ENCODE assay signal across 23 cellular contexts in the genomic region with DNA sequence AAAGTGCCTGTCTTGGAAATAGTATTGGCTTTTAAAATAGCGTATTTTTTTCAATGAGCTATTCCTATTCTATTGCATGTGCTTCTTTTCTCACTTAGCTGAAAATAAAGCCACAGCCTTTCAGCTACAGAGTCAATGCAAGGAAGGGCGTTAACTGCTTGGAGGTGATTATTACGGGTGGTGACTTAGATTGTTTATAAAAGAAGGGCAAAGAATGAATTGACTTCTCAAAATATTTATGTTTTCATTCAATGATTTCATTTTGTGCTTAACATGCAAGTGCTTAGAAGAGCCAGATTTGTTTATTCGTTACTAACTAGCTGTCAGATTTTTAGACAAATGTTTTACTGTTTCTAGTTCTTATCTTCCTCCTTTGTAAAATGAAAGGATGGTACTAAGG. TPM values are rescaled to one million over a fixed set of nuclear protein-coding genes. Genes with fewer than 3 reads are reported as not detected.
DNase-seq lines count a peak whose midpoint lies in the region; ATAC-seq, FAIRE-seq and TF ChIP-seq lines count a peak whose summit lies in the region.
"Had no signal": no experiment of that assay in that cellular context is flagged by ENCODE, and none has a peak within 500 bp of the region (broad histone marks: within the 10 kb centered on the region; RNA-seq: fewer than 3 reads in every experiment).

No MANE protein-coding gene starts in this region.

- DNase-seq in kidney: no peak
- no peak for DNase-seq in tibial artery
- no peak for DNase-seq in WTC11 (ENCODE audit: low spot score)
- no peak for DNase-seq in COLO829 (ENCODE audit: low spot score)
- no peak for DNase-seq in NOMO-1 (lab: John Stamatoyannopoulos, UW; ENCODE audit: unreplicated experiment in 2 of 2)
- DNase-seq: CD4-positive, CD25-positive, alpha-beta regulatory T cell; DND-41; GM23248; HCEC 1CT; KBM-7; MM.1S; NCI-H1092; NCI-H1436; NCI-H1930; NCI-H345; NCI-H524 had no signal

- no peaks in the 10 kb centered on the region for H3K36me3 ChIP-seq in HUES48 (ENCODE audit: control insufficient read depth, insufficient read depth, low read length)
- H3K36me3 ChIP-seq in kidney (ENCODE audit: control insufficient read depth in 1 of 2, insufficient read depth in 2 of 2, low read length in 2 of 2): no peaks in the 10 kb centered on the region
- H3K36me3 ChIP-seq in tibial artery: no peaks in the 10 kb centered on the region

- H3K27ac ChIP-seq in HUES48 (ENCODE audit: low read depth, low read length): peak overlapping the region; percentile 1
- no peak overlapping the region for H3K27ac ChIP-seq in kidney (ENCODE audit: low read depth in 2 of 2, low read length in 2 of 2)
- H3K27ac ChIP-seq in tibial artery: peak overlapping the region; percentile 17 to 91
- H3K27ac ChIP-seq: GM23248, HL-60, SK-N-MC had no signal

- H3K9me3 ChIP-seq in HUES48 (ENCODE audit: control insufficient read depth, insufficient read depth, low read length) (no peaks in the 10 kb centered on the region), kidney (ENCODE audit: control insufficient read depth in 1 of 2, low read length in 2 of 2) (no peaks in the 10 kb centered on the region), tibial artery (no peaks in the 10 kb centered on the region)

- H3K27me3 Mint-ChIP-seq in brain (peaks cover 53% of the 10 kb centered on the region), WTC11 (ENCODE audit: low read depth) (no peaks in the 10 kb centered on the region; the same call in 1 of the 2 replicates)

- H3K36me3 Mint-ChIP-seq in brain (no peaks in the 10 kb centered on the region), WTC11 (no peaks in the 10 kb centered on the region)
- H3K36me3 Mint-ChIP-seq: CD4-positive, CD25-positive, alpha-beta regulatory T cell had no signal

- no peak for ATAC-seq in WTC11
- ATAC-seq: GM12878, Right ventricle myocardium inferior had no signal

- H3K4me1 Mint-ChIP-seq in brain (peaks cover 55% of the 10 kb centered on the region), WTC11 (peaks cover 37% of the 10 kb centered on the region)

- peak overlapping the region; percentile 54 to 78 (median 59) for H3K4me3 Mint-ChIP-seq in brain
- H3K4me3 Mint-ChIP-seq in WTC11: no peak overlapping the region
- H3K4me3 Mint-ChIP-seq: CD4-positive, CD25-positive, alpha-beta regulatory T cell had no signal

- peaks cover 34% of the 10 kb centered on the region for H3K4me1 ChIP-seq in HUES48 (ENCODE audit: control insufficient read depth, insufficient read depth, low read length)
- H3K4me1 ChIP-seq in kidney (ENCODE audit: control insufficient read depth in 1 of 2, insufficient read depth in 1 of 2, low read depth in 1 of 2, low read length in 2 of 2): peaks cover 0 to 2% of the 10 kb centered on the region in 2 donors
- peaks cover 0 to 65% (median 6%) of the 10 kb centered on the region in 4 donors for H3K4me1 ChIP-seq in tibial artery

- FAIRE-seq in kidney (lab: Jason Lieb, UNC): peak; percentile 3
- FAIRE-seq: GM12878 had no signal

- H3K4me3 ChIP-seq in HUES48 (ENCODE audit: low read depth, low read length): no peak overlapping the region
- no peak overlapping the region for H3K4me3 ChIP-seq in kidney (ENCODE audit: low read length in 2 of 2)
- no peak overlapping the region for H3K4me3 ChIP-seq in tibial artery
- H3K4me3 ChIP-seq: GM12878, GM23248, SK-N-MC had no signal

- intact Hi-C loops in kidney (cut with DNase I): no loop called here
- intact Hi-C loops in tibial artery (cut with DNase I; ENCODE audit: low total_unique reads): no loop called here

- H3K9ac ChIP-seq in HUES48 (ENCODE audit: low read depth, low read length) (no peak overlapping the region), kidney (ENCODE audit: low read length in 2 of 2) (no peak overlapping the region)
- H3K9ac ChIP-seq: GM23248 had no signal

- H3K9me3 Mint-ChIP-seq in brain: no peaks in the 10 kb centered on the region
- no peaks in the 10 kb centered on the region for H3K9me3 Mint-ChIP-seq in WTC11
- H3K9me3 Mint-ChIP-seq: CD4-positive, CD25-positive, alpha-beta regulatory T cell had no signal

- POLR2A ChIA-PET in WTC11 (lab: Charles Lee): no interaction called here

- H3K27me3 ChIP-seq in HUES48 (ENCODE audit: control insufficient read depth, insufficient read depth, low read length) (no peaks in the 10 kb centered on the region), tibial artery (no peaks in the 10 kb centered on the region)

- peak overlapping the region in 4 of 5 experiments; percentile 8 to 64 (median 27) for H3K27ac Mint-ChIP-seq in brain
- H3K27ac Mint-ChIP-seq in WTC11: no peak overlapping the region
- H3K27ac Mint-ChIP-seq: CD4-positive, CD25-positive, alpha-beta regulatory T cell had no signal

- TF ChIP-seq CTCF in brain (conservative IDR thresholded peaks at IDR 0.05): no peak
- no peak for TF ChIP-seq CTCF in kidney (IDR thresholded peaks at IDR 0.05; ENCODE audit: borderline replicate concordance, extremely low read depth, insufficient read depth)
- TF ChIP-seq CTCF in tibial artery (IDR thresholded peaks at IDR 0.05): no peak
- TF ChIP-seq CTCF in WTC11 (IDR thresholded peaks at IDR 0.05): no peak

- CTCF ChIA-PET in WTC11 (lab: Charles Lee): interaction anchor here (1.0 to 2.0 kb wide), 7 partner anchors 18 to 311 kb away, joined by 4 to 10 read pairs (median 6); no protein-coding TSS in a partner anchor

TF ChIP-seq in WTC11, 78 proteins besides CTCF, POLR2A, EP300 and RAD21:
- no peak for TF ChIP-seq NFATC4 (CRISPR knock-in tag; IDR thresholded peaks at IDR 0.05)
- TF ChIP-seq, protein P1, sequence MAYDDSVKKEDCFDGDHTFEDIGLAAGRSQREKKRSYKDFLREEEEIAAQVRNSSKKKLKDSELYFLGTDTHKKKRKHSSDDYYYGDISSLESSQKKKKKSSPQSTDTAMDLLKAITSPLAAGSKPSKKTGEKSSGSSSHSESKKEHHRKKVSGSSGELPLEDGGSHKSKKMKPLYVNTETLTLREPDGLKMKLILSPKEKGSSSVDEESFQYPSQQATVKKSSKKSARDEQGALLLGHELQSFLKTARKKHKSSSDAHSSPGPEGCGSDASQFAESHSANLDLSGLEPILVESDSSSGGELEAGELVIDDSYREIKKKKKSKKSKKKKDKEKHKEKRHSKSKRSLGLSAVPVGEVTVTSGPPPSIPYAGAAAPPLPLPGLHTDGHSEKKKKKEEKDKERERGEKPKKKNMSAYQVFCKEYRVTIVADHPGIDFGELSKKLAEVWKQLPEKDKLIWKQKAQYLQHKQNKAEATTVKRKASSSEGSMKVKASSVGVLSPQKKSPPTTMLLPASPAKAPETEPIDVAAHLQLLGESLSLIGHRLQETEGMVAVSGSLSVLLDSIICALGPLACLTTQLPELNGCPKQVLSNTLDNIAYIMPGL (CRISPR knock-in tag; IDR thresholded peaks at IDR 0.05): no peak

RNA-seq across cellular contexts. Expression of a gene that starts 2.8 kb away (rescaled TPM):
- 195 TPM for polyA plus RNA-seq in brain (ENCODE audit: insufficient read depth, low read depth, low replicate concordance)
- total RNA-seq in kidney: 14.1 TPM
- 6.5 TPM for polyA plus RNA-seq in kidney (ENCODE audit: insufficient read depth, low read depth, low replicate concordance)
- total RNA-seq in WTC11 (2021): 26.1 to 30.0 TPM (median 28.0 TPM) in 3 replicates
- total RNA-seq: HT-29 had no signal

Comparison
In these comparisons a context has a peak if more than half of its experiments do, and no peak if none do; other contexts are left out.
1. H3K27ac ChIP-seq: peak in HUES48 (single experiment) and tibial artery (2 of 2); none in kidney (0 of 2).